In genomic region chr22:41940853-41941765, GRCh38 we compare ENCODE assay signal across 9 cellular contexts. TPM values are rescaled to one million over a fixed set of nuclear protein-coding genes. Genes with fewer than 3 reads are reported as not detected.
DNase-seq lines count a peak whose midpoint lies in the region; ATAC-seq, FAIRE-seq and TF ChIP-seq lines count a peak whose summit lies in the region.
"Had no signal": no experiment of that assay in that cellular context is flagged by ENCODE, and none has a peak within 500 bp of the region (broad histone marks: within the 10 kb centered on the region; RNA-seq: fewer than 3 reads in every experiment).

No MANE protein-coding gene starts in this region.

- 83% methylated on average over 8 of the region's 13 CpGs for WGBS in HepG2 (ENCODE audit: low lambda C conversion rate)

- intact Hi-C loops in HepG2 (cut with micrococcal nuclease; ENCODE audit: unreplicated experiment) = loop anchor here (1.0 kb wide), 2 partner anchors 195 to 244 kb away; no protein-coding TSS in a partner anchor

- POLR2A ChIA-PET in HepG2 (lab: Yijun Ruan, JAX) = interaction anchor here (0.7 to 1.5 kb wide), 4 partner anchors 109 to 244 kb away, joined by 3 to 4 read pairs (median 4); partner anchors contain the start of genes CCDC134 and SREBF2

- no peaks in the 10 kb centered on the region for H4K20me1 ChIP-seq in HepG2 (ENCODE audit: insufficient read depth, low read length)

- peaks cover 16% of the 10 kb centered on the region for H3K4me1 Mint-ChIP-seq in chondrocyte (ENCODE audit: low read depth)

- H3K27me3 ChIP-seq in HepG2 (ENCODE audit: control insufficient read depth in 1 of 2, insufficient read depth in 2 of 2, low read length in 2 of 2) = no peaks in the 10 kb centered on the region

- peaks cover 11 to 49% of the 10 kb centered on the region in 2 experiments for H3K36me3 ChIP-seq in HepG2 (replicated peaks in 1 of 2; ENCODE audit: control insufficient read depth in 1 of 2, insufficient read depth in 2 of 2, low read length in 2 of 2)

- peak overlapping the region; percentile 81 for H3K27ac Mint-ChIP-seq in chondrocyte (ENCODE audit: unreplicated experiment)

- CTCF ChIA-PET in HepG2 (lab: Yijun Ruan, JAX; ENCODE audit: low intra/inter-chr PET ratio, low total read pairs) = interaction anchor here (1.2 to 2.7 kb wide), 4 partner anchors 118 to 274 kb away, joined by 5 to 22 read pairs (median 16); no protein-coding TSS in a partner anchor

- BruUV-seq in HepG2 (replicated peaks; lab: Mats Ljungman, UMichigan) = no TSS peak

- TF ChIP-seq EP300 in HepG2 (IDR thresholded peaks at IDR 0.05; ENCODE audit: low read depth in 2 of 2, low read length in 2 of 2) (no peak), HepG2 (CRISPR knock-in tag; IDR thresholded peaks at IDR 0.05; ENCODE audit: borderline replicate concordance) (no peak)

- in situ Hi-C loops in HepG2 (cut with HindIII; ENCODE audit: extremely low pct_ligation_motif_present, low pct_unique_long_range_greater_than_20kb) = loop anchor here (5.0 kb wide), 1 partner anchor 244 kb away; the partner anchor contains the start of gene MEI1

- H3K79me2 ChIP-seq in HepG2 (ENCODE audit: insufficient read depth, low read length) = peaks cover 10% of the 10 kb centered on the region

- H2AFZ ChIP-seq in HepG2 (ENCODE audit: low read length) = no peak overlapping the region

- H3K36me3 Mint-ChIP-seq in chondrocyte (ENCODE audit: low read depth) = no peaks in the 10 kb centered on the region

- DNase-seq in EH (ENCODE audit: low read depth) (peak; percentile 83), NCI-H2227 (lab: John Stamatoyannopoulos, UW; ENCODE audit: unreplicated experiment) (peak; percentile 74), chondrocyte (ENCODE audit: low spot score) (no peak), HepG2 (ENCODE audit: low spot score) (peak; percentile 66)
- peak; percentile 68 to 71 for DNase-seq in activated CD4-positive, alpha-beta T cell treated with anti-CD3 and anti-CD28 coated beads for 24 hours (ENCODE audit: low read depth in 2 of 2)
- peak; percentile 78 for DNase-seq in stimulated activated CD4-positive, alpha-beta T cell treated with anti-CD3 and anti-CD28 coated beads, Interleukin-2, amount 100 ng/mL, for 4 hours (ENCODE audit: low read depth)

- FAIRE-seq in HepG2 (lab: Jason Lieb, UNC) = peak; percentile 93

- TF ChIP-seq CTCF in chondrocyte (IDR thresholded peaks at IDR 0.05) (peak; percentile 96), HepG2 (CRISPR knock-in tag; IDR thresholded peaks at IDR 0.05) (peak; percentile 98)

- no peaks in the 10 kb centered on the region for H3K9me3 ChIP-seq in HepG2 (ENCODE audit: low read length)

- H3K27ac ChIP-seq in HepG2 (ENCODE audit: extremely low read length, insufficient read depth, low read length) = no peak overlapping the region

- peaks cover 33% of the 10 kb centered on the region for H3K4me1 ChIP-seq in HepG2 (ENCODE audit: insufficient read depth, low read length)

- no peak overlapping the region for H3K9ac ChIP-seq in HepG2 (ENCODE audit: insufficient read depth, low read depth, low read length)

- TF ChIP-seq POLR2A in HepG2 (IDR thresholded peaks at IDR 0.05; ENCODE audit: insufficient read depth in 1 of 2, low read depth in 2 of 2, low read length in 2 of 2) = peak in 1 of 2 experiments; percentile 18; a peak in 1 of 4 replicates

- H3K4me2 ChIP-seq in HepG2 (ENCODE audit: low read depth, low read length) = no peak overlapping the region

- H3K9me3 Mint-ChIP-seq in chondrocyte (ENCODE audit: low read depth) = no peaks in the 10 kb centered on the region

- peak; percentile 94 for TF ChIP-seq RAD21 in HepG2 (CRISPR knock-in tag; IDR thresholded peaks at IDR 0.05)

- ATAC-seq in HG02588 (IDR thresholded peaks at IDR 0.05; ENCODE audit: unreplicated experiment) = peak; percentile 33
- ATAC-seq in HepG2 = peak; percentile 92
- no peak for ATAC-seq in GM18873 (IDR thresholded peaks at IDR 0.05; ENCODE audit: low FRiP score, unreplicated experiment)

- H3K4me3 Mint-ChIP-seq in chondrocyte (ENCODE audit: unreplicated experiment) = no peak overlapping the region

- H3K4me3 ChIP-seq in HepG2 (replicated peaks in 1 of 3; ENCODE audit: insufficient read depth in 1 of 3, low read depth in 2 of 3, low read length in 3 of 3) = no peak overlapping the region

- no peaks in the 10 kb centered on the region for H3K27me3 Mint-ChIP-seq in chondrocyte (ENCODE audit: low read depth)

RNA-seq across cellular contexts. Expression of gene CENPM, which starts 5.8 kb away (rescaled TPM):
- total RNA-seq in chondrocyte (3.3 to 9.3 TPM (median 3.3 TPM) in 3 replicates), HepG2 (2016; rRNA removed; fragmentation: Illumina TruSeq; extraction: Trizol) (37.3 and 41.8 TPM in 2 replicates)
- total RNA-seq in HepG2 (2016; cell fraction: cytosol; rRNA removed; fragmentation: Illumina TruSeq; extraction: Trizol; ENCODE audit: low read depth) = 13.0 and 13.7 TPM in 2 replicates
- 37.1 and 38.5 TPM in 2 replicates for total RNA-seq in HepG2 (2016; cell fraction: insoluble cytoplasmic fraction; rRNA removed; fragmentation: Illumina TruSeq; extraction: Trizol)
- 17.3 and 25.3 TPM in 2 replicates for total RNA-seq in HepG2 (2016; cell fraction: membrane; rRNA removed; fragmentation: Illumina TruSeq; extraction: Trizol)
- 25.4 and 26.0 TPM in 2 replicates for total RNA-seq in HepG2 (2016; cell fraction: nucleus; rRNA removed; fragmentation: Illumina TruSeq; extraction: Trizol)
- polyA plus RNA-seq in HepG2 (2011; rRNA removed) = 10.6 and 11.2 TPM in 2 replicates
- 6.7 and 15.2 TPM in 2 replicates for polyA plus RNA-seq in HepG2 (2011; cell fraction: cytosol; rRNA removed)
- 15.5 and 21.0 TPM in 2 replicates for polyA plus RNA-seq in HepG2 (2011; cell fraction: nucleus; rRNA removed)
- 4.9 and 8.1 TPM in 2 replicates for polyA plus RNA-seq in HepG2 (2012)
- polyA plus RNA-seq in HepG2 (2016; cell fraction: cytosol; fragmentation: Illumina TruSeq; extraction: Trizol; ENCODE audit: low read depth) = 11.6 and 12.9 TPM in 2 replicates
- 35.7 and 42.0 TPM in 2 replicates for polyA plus RNA-seq in HepG2 (2016; cell fraction: insoluble cytoplasmic fraction; fragmentation: Illumina TruSeq; extraction: Trizol; ENCODE audit: low read depth)
- polyA plus RNA-seq in HepG2 (2016; cell fraction: membrane; fragmentation: Illumina TruSeq; extraction: Trizol; ENCODE audit: low read depth) = 15.9 TPM in 2 replicates
- 29.0 and 31.5 TPM in 2 replicates for polyA plus RNA-seq in HepG2 (2016; cell fraction: nucleus; fragmentation: Illumina TruSeq; extraction: Trizol; ENCODE audit: insufficient read depth, low read depth)
- 31.7 and 74.0 TPM in 2 replicates for polyA minus RNA-seq in HepG2 (2011; rRNA and poly(A)+ RNA removed; ENCODE audit: low replicate concordance)
- polyA minus RNA-seq in HepG2 (2011; cell fraction: cytosol; rRNA and poly(A)+ RNA removed) = 4.4 and 9.0 TPM in 2 replicates
- 7.8 and 10.3 TPM in 2 replicates for polyA minus RNA-seq in HepG2 (2011; cell fraction: nucleus; rRNA and poly(A)+ RNA removed)

RNA-seq across cellular contexts. Expression of gene TNFRSF13C, which starts 14.5 kb away (rescaled TPM):
- total RNA-seq in chondrocyte (0.07 to 0.56 TPM (median 0.21 TPM) in 3 replicates), HepG2 (2016; rRNA removed; fragmentation: Illumina TruSeq; extraction: Trizol) (0.11 TPM in 1 of 2 replicates, not detected in the other)
- 0.10 TPM in 1 of 2 replicates, not detected in the other for total RNA-seq in HepG2 (2016; cell fraction: cytosol; rRNA removed; fragmentation: Illumina TruSeq; extraction: Trizol; ENCODE audit: low read depth)
- total RNA-seq in HepG2 (2016; cell fraction: insoluble cytoplasmic fraction; rRNA removed; fragmentation: Illumina TruSeq; extraction: Trizol) = 0.17 TPM in 1 of 2 replicates, not detected in the other
- 0.07 and 0.09 TPM in 2 replicates for total RNA-seq in HepG2 (2016; cell fraction: membrane; rRNA removed; fragmentation: Illumina TruSeq; extraction: Trizol)
- total RNA-seq in HepG2 (2016; cell fraction: nucleus; rRNA removed; fragmentation: Illumina TruSeq; extraction: Trizol) = 0.25 and 0.38 TPM in 2 replicates
- 0.22 and 0.29 TPM in 2 replicates for polyA plus RNA-seq in HepG2 (2011; rRNA removed)
- polyA plus RNA-seq in HepG2 (2011; cell fraction: cytosol; rRNA removed) = 0.03 and 0.04 TPM in 2 replicates
- polyA plus RNA-seq in HepG2 (2011; cell fraction: nucleus; rRNA removed) = 1.2 and 1.7 TPM in 2 replicates
- 0.16 and 0.31 TPM in 2 replicates for polyA plus RNA-seq in HepG2 (2012)
- not detected in 2 replicates for polyA plus RNA-seq in HepG2 (2016; cell fraction: cytosol; fragmentation: Illumina TruSeq; extraction: Trizol; ENCODE audit: low read depth)
- 0.05 TPM in 1 of 2 replicates, not detected in the other for polyA plus RNA-seq in HepG2 (2016; cell fraction: insoluble cytoplasmic fraction; fragmentation: Illumina TruSeq; extraction: Trizol; ENCODE audit: low read depth)
- polyA plus RNA-seq in HepG2 (2016; cell fraction: membrane; fragmentation: Illumina TruSeq; extraction: Trizol; ENCODE audit: low read depth) = 0.05 and 0.06 TPM in 2 replicates
- 1.1 and 1.2 TPM in 2 replicates for polyA plus RNA-seq in HepG2 (2016; cell fraction: nucleus; fragmentation: Illumina TruSeq; extraction: Trizol; ENCODE audit: insufficient read depth, low read depth)
- 0.46 and 1.4 TPM in 2 replicates for polyA minus RNA-seq in HepG2 (2011; rRNA and poly(A)+ RNA removed; ENCODE audit: low replicate concordance)
- polyA minus RNA-seq in HepG2 (2011; cell fraction: cytosol; rRNA and poly(A)+ RNA removed) = 0.20 TPM in 1 of 2 replicates, not detected in the other
- 0.26 and 0.37 TPM in 2 replicates for polyA minus RNA-seq in HepG2 (2011; cell fraction: nucleus; rRNA and poly(A)+ RNA removed)
- total RNA-seq: subcutaneous adipose tissue had no signal

RNA-seq across cellular contexts. Expression of gene SHISA8, which starts 26.2 kb away (rescaled TPM):
- total RNA-seq in chondrocyte (not detected in 3 replicates), HepG2 (2016; rRNA removed; fragmentation: Illumina TruSeq; extraction: Trizol) (not detected in 2 replicates)
- not detected in 2 replicates for total RNA-seq in HepG2 (2016; cell fraction: cytosol; rRNA removed; fragmentation: Illumina TruSeq; extraction: Trizol; ENCODE audit: low read depth)
- total RNA-seq in HepG2 (2016; cell fraction: insoluble cytoplasmic fraction; rRNA removed; fragmentation: Illumina TruSeq; extraction: Trizol) = not detected in 2 replicates
- not detected in 2 replicates for total RNA-seq in HepG2 (2016; cell fraction: membrane; rRNA removed; fragmentation: Illumina TruSeq; extraction: Trizol)
- not detected in 2 replicates for total RNA-seq in HepG2 (2016; cell fraction: nucleus; rRNA removed; fragmentation: Illumina TruSeq; extraction: Trizol)
- not detected in 2 replicates for polyA plus RNA-seq in HepG2 (2011; rRNA removed)
- polyA plus RNA-seq in HepG2 (2011; cell fraction: cytosol; rRNA removed) = not detected in 2 replicates
- not detected in 2 replicates for polyA plus RNA-seq in HepG2 (2011; cell fraction: nucleus; rRNA removed)
- polyA plus RNA-seq in HepG2 (2012) = not detected in 2 replicates
- not detected in 2 replicates for polyA plus RNA-seq in HepG2 (2016; cell fraction: cytosol; fragmentation: Illumina TruSeq; extraction: Trizol; ENCODE audit: low read depth)
- polyA plus RNA-seq in HepG2 (2016; cell fraction: insoluble cytoplasmic fraction; fragmentation: Illumina TruSeq; extraction: Trizol; ENCODE audit: low read depth) = not detected in 2 replicates
- polyA plus RNA-seq in HepG2 (2016; cell fraction: membrane; fragmentation: Illumina TruSeq; extraction: Trizol; ENCODE audit: low read depth) = not detected in 2 replicates
- polyA plus RNA-seq in HepG2 (2016; cell fraction: nucleus; fragmentation: Illumina TruSeq; extraction: Trizol; ENCODE audit: insufficient read depth, low read depth) = not detected in 2 replicates
- polyA minus RNA-seq in HepG2 (2011; rRNA and poly(A)+ RNA removed; ENCODE audit: low replicate concordance) = not detected in 2 replicates
- not detected in 2 replicates for polyA minus RNA-seq in HepG2 (2011; cell fraction: cytosol; rRNA and poly(A)+ RNA removed)
- polyA minus RNA-seq in HepG2 (2011; cell fraction: nucleus; rRNA and poly(A)+ RNA removed) = not detected in 2 replicates
- total RNA-seq: subcutaneous adipose tissue had no signal

RNA-seq across cellular contexts. Expression of gene SEPTIN3, which starts 28.1 kb away (rescaled TPM):
- total RNA-seq in chondrocyte (0.87 to 0.92 TPM (median 0.92 TPM) in 3 replicates), HepG2 (2016; rRNA removed; fragmentation: Illumina TruSeq; extraction: Trizol) (not detected in 2 replicates)
- not detected in 2 replicates for total RNA-seq in HepG2 (2016; cell fraction: cytosol; rRNA removed; fragmentation: Illumina TruSeq; extraction: Trizol; ENCODE audit: low read depth)
- not detected in 2 replicates for total RNA-seq in HepG2 (2016; cell fraction: insoluble cytoplasmic fraction; rRNA removed; fragmentation: Illumina TruSeq; extraction: Trizol)
- total RNA-seq in HepG2 (2016; cell fraction: membrane; rRNA removed; fragmentation: Illumina TruSeq; extraction: Trizol) = 0.03 TPM in 1 of 2 replicates, not detected in the other
- not detected in 2 replicates for total RNA-seq in HepG2 (2016; cell fraction: nucleus; rRNA removed; fragmentation: Illumina TruSeq; extraction: Trizol)
- 0.04 and 0.08 TPM in 2 replicates for polyA plus RNA-seq in HepG2 (2011; rRNA removed)
- 0.01 and 0.04 TPM in 2 replicates for polyA plus RNA-seq in HepG2 (2011; cell fraction: cytosol; rRNA removed)
- polyA plus RNA-seq in HepG2 (2011; cell fraction: nucleus; rRNA removed) = 0.14 TPM in 1 of 2 replicates, not detected in the other
- polyA plus RNA-seq in HepG2 (2012) = 0.08 TPM in 1 of 2 replicates, not detected in the other
- polyA plus RNA-seq in HepG2 (2016; cell fraction: cytosol; fragmentation: Illumina TruSeq; extraction: Trizol; ENCODE audit: low read depth) = not detected in 2 replicates
- 0.07 TPM in 1 of 2 replicates, not detected in the other for polyA plus RNA-seq in HepG2 (2016; cell fraction: insoluble cytoplasmic fraction; fragmentation: Illumina TruSeq; extraction: Trizol; ENCODE audit: low read depth)
- 0.07 TPM in 1 of 2 replicates, not detected in the other for polyA plus RNA-seq in HepG2 (2016; cell fraction: membrane; fragmentation: Illumina TruSeq; extraction: Trizol; ENCODE audit: low read depth)
- polyA plus RNA-seq in HepG2 (2016; cell fraction: nucleus; fragmentation: Illumina TruSeq; extraction: Trizol; ENCODE audit: insufficient read depth, low read depth) = 0.09 TPM in 1 of 2 replicates, not detected in the other
- 0.04 and 2.7 TPM in 2 replicates for polyA minus RNA-seq in HepG2 (2011; rRNA and poly(A)+ RNA removed; ENCODE audit: low replicate concordance)
- polyA minus RNA-seq in HepG2 (2011; cell fraction: cytosol; rRNA and poly(A)+ RNA removed) = not detected in 2 replicates
- not detected in 2 replicates for polyA minus RNA-seq in HepG2 (2011; cell fraction: nucleus; rRNA and poly(A)+ RNA removed)
